20 cellular contexts compared by ENCODE assay signal in the genomic region with DNA sequence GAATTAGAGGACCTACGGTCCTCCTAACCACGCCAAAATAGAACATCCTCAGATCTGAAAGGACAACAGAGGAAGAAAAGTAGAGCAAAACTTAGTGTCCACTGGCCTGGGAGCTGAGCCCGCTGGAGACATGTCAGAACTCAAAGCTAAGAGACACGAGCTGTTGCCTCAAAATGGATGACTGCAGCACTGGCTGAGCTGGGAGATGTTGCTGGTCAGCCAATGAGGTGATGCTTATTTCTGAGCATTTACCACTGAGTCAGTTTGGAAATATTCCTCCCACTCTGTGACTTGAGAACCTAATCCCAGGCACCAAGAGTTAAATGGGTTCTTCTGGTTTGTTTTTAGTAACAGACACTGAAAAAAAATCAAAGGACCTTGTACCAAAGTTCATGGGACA. TPM values are rescaled to one million over a fixed set of nuclear protein-coding genes. Genes with fewer than 3 reads are reported as not detected.
DNase-seq lines count a peak whose midpoint lies in the region; ATAC-seq, FAIRE-seq and TF ChIP-seq lines count a peak whose summit lies in the region.
"Had no signal": no experiment of that assay in that cellular context is flagged by ENCODE, and none has a peak within 500 bp of the region (broad histone marks: within the 10 kb centered on the region; RNA-seq: fewer than 3 reads in every experiment).

No MANE protein-coding gene starts in this region.

- ATAC-seq in GM21737 (IDR thresholded peaks at IDR 0.05; ENCODE audit: unreplicated experiment): no peak
- no peak for ATAC-seq in lower lobe of right lung
- ATAC-seq: activated T-cell treated with anti-CD3 and anti-CD28 coated beads, Interleukin-2, amount 50 U/mL, for 4 hours; left ventricle myocardium superior; stimulated activated effector memory CD8-positive, alpha-beta T cell treated with anti-CD3 and anti-CD28 coated beads, Interleukin-12 subunit alpha, Interleukin-12 subunit beta, amount 100 ng/mL, for 72 hours had no signal

- H3K4me1 Mint-ChIP-seq in astrocyte (ENCODE audit: low read depth, unreplicated experiment): peaks cover 21% of the 10 kb centered on the region
- H3K4me1 Mint-ChIP-seq: stimulated activated effector memory CD8-positive, alpha-beta T cell treated with anti-CD3 and anti-CD28 coated beads, Interleukin-12 subunit alpha, Interleukin-12 subunit beta, amount 100 ng/mL, for 72 hours had no signal

- H3K36me3 Mint-ChIP-seq in astrocyte (ENCODE audit: low read depth, unreplicated experiment): peaks cover 2% of the 10 kb centered on the region
- H3K36me3 Mint-ChIP-seq: stimulated activated effector memory CD8-positive, alpha-beta T cell treated with anti-CD3 and anti-CD28 coated beads, Interleukin-12 subunit alpha, Interleukin-12 subunit beta, amount 100 ng/mL, for 72 hours had no signal

- no peak overlapping the region for H3K4me3 Mint-ChIP-seq in astrocyte (ENCODE audit: unreplicated experiment)
- H3K4me3 Mint-ChIP-seq: activated naive CD8-positive, alpha-beta T cell treated with anti-CD3 and anti-CD28 coated beads, Interleukin-2, amount 10 ng/mL, durations not matched to agents 7 days and 5 days; activated T-cell treated with anti-CD3 and anti-CD28 coated beads, Interleukin-2, amount 50 U/mL, for 4 hours; stimulated activated effector memory CD8-positive, alpha-beta T cell treated with anti-CD3 and anti-CD28 coated beads, Interleukin-12 subunit alpha, Interleukin-12 subunit beta, amount 100 ng/mL, for 72 hours had no signal

- H3K27me3 ChIP-seq in astrocyte (ENCODE audit: insufficient read depth, low read length) (no peaks in the 10 kb centered on the region), lower lobe of right lung (ENCODE audit: low read depth) (no peaks in the 10 kb centered on the region)
- H3K27me3 ChIP-seq: BLaER1 treated with 17β-estradiol and CSF1 and Interleukin-3, amounts not matched to agents 10 nM and 100 nM; sigmoid colon had no signal

- H3K27ac ChIP-seq in astrocyte (ENCODE audit: low read depth, low read length) (peak overlapping the region; percentile 65), lower lobe of right lung (no peak overlapping the region)
- H3K27ac ChIP-seq: BLaER1 treated with 17β-estradiol and CSF1 and Interleukin-3, amounts not matched to agents 10 nM and 100 nM; sigmoid colon had no signal

- peak overlapping the region; percentile 23 for H3K27ac Mint-ChIP-seq in astrocyte (ENCODE audit: unreplicated experiment)
- H3K27ac Mint-ChIP-seq: activated naive CD8-positive, alpha-beta T cell treated with anti-CD3 and anti-CD28 coated beads, Interleukin-2, amount 10 ng/mL, durations not matched to agents 7 days and 5 days; stimulated activated effector memory CD8-positive, alpha-beta T cell treated with anti-CD3 and anti-CD28 coated beads, Interleukin-12 subunit alpha, Interleukin-12 subunit beta, amount 100 ng/mL, for 72 hours had no signal

- H3K27me3 Mint-ChIP-seq in astrocyte (ENCODE audit: low read depth, unreplicated experiment): no peaks in the 10 kb centered on the region
- H3K27me3 Mint-ChIP-seq: activated naive CD8-positive, alpha-beta T cell treated with anti-CD3 and anti-CD28 coated beads, Interleukin-2, amount 10 ng/mL, durations not matched to agents 7 days and 5 days had no signal

- H3K4me3 ChIP-seq in astrocyte (ENCODE audit: insufficient read depth, low read depth, low read length) (no peak overlapping the region), foreskin fibroblast (ENCODE audit: low read depth in 1 of 2, low read length in 2 of 2) (no peak overlapping the region), skeletal muscle cell (ENCODE audit: low read depth, low read length) (no peak overlapping the region), lower lobe of right lung (no peak overlapping the region)
- H3K4me3 ChIP-seq: BLaER1 treated with 17β-estradiol and CSF1 and Interleukin-3, amounts not matched to agents 10 nM and 100 nM; sigmoid colon had no signal

- DNase-seq in GM04504 (ENCODE audit: low read depth) (peak; percentile 19), astrocyte (ENCODE audit: low read depth) (peak; percentile 71), foreskin fibroblast (peak; percentile 60 to 71), skeletal muscle cell (ENCODE audit: low read depth) (peak; percentile 43), lower lobe of right lung (no peak), DMS153 (lab: John Stamatoyannopoulos, UW) (no peak), H4 (ENCODE audit: low spot score) (no peak)
- DNase-seq: activated CD4-positive, alpha-beta T cell treated with anti-CD3 and anti-CD28 coated beads, Interleukin-2, amount 50 U/mL, for 48 hours; activated naive CD8-positive, alpha-beta T cell treated with anti-CD3 and anti-CD28 coated beads, Interleukin-2, amount 10 ng/mL, durations not matched to agents 7 days and 5 days; activated T-cell treated with anti-CD3 and anti-CD28 coated beads, Interleukin-2, amount 50 U/mL, for 4 hours; DMS53; hypothalamus; KG1; left ventricle myocardium superior; NCI-H1417 treated with DMSO at 0.1 percent for 48 hours; NCI-H345; sigmoid colon had no signal

- no peaks in the 10 kb centered on the region for H3K79me2 ChIP-seq in astrocyte (ENCODE audit: insufficient read depth, low read length)

- H3K4me1 ChIP-seq in astrocyte (ENCODE audit: insufficient read depth, low read length) (peaks cover 3% of the 10 kb centered on the region), lower lobe of right lung (no peaks in the 10 kb centered on the region)
- H3K4me1 ChIP-seq: sigmoid colon had no signal

- H3K9ac ChIP-seq in astrocyte (ENCODE audit: low read length): peak overlapping the region; percentile 49
- H3K9ac ChIP-seq: BLaER1 treated with 17β-estradiol and CSF1 and Interleukin-3, amounts not matched to agents 10 nM and 100 nM had no signal

- TF ChIP-seq CTCF in astrocyte (IDR thresholded peaks at IDR 0.05; ENCODE audit: insufficient read depth, low read depth, low read length): no peak
- TF ChIP-seq CTCF in foreskin fibroblast (IDR thresholded peaks at IDR 0.05; ENCODE audit: low read depth, low read length): no peak
- no peak for TF ChIP-seq CTCF in lower lobe of right lung (IDR thresholded peaks at IDR 0.05)

- peak; percentile 72 for FAIRE-seq in astrocyte (lab: Jason Lieb, UNC)

- H3K4me2 ChIP-seq in astrocyte (ENCODE audit: low read length): peak overlapping the region; percentile 58
- H3K4me2 ChIP-seq: BLaER1 treated with 17β-estradiol and CSF1 and Interleukin-3, amounts not matched to agents 10 nM and 100 nM had no signal

- H3K9me3 Mint-ChIP-seq in astrocyte (ENCODE audit: unreplicated experiment): peaks cover 6% of the 10 kb centered on the region
- H3K9me3 Mint-ChIP-seq: stimulated activated effector memory CD8-positive, alpha-beta T cell treated with anti-CD3 and anti-CD28 coated beads, Interleukin-12 subunit alpha, Interleukin-12 subunit beta, amount 100 ng/mL, for 72 hours had no signal

- no peaks in the 10 kb centered on the region for H3K9me3 ChIP-seq in astrocyte (ENCODE audit: insufficient read depth, low read depth, low read length)
- H3K9me3 ChIP-seq in lower lobe of right lung: peaks cover 14% of the 10 kb centered on the region

- intact Hi-C loops in lower lobe of right lung (cut with DNase I): no loop called here

- peak overlapping the region; percentile 65 for H2AFZ ChIP-seq in astrocyte (ENCODE audit: low read depth, low read length)

- no peaks in the 10 kb centered on the region for H4K20me1 ChIP-seq in astrocyte (ENCODE audit: insufficient read depth, low read length)
- H4K20me1 ChIP-seq: BLaER1 treated with 17β-estradiol and CSF1 and Interleukin-3, amounts not matched to agents 10 nM and 100 nM had no signal

- H3K36me3 ChIP-seq in astrocyte (ENCODE audit: insufficient read depth, low read length) (no peaks in the 10 kb centered on the region), lower lobe of right lung (no peaks in the 10 kb centered on the region)
- H3K36me3 ChIP-seq: BLaER1 treated with 17β-estradiol and CSF1 and Interleukin-3, amounts not matched to agents 10 nM and 100 nM; sigmoid colon had no signal

RNA-seq across cellular contexts. Expression of a gene that starts 32.6 kb away (rescaled TPM):
- total RNA-seq in astrocyte (1.2 TPM in 2 replicates), lower lobe of right lung (4.2 TPM)
- 0.41 TPM in 1 of 2 replicates, not detected in the other for total RNA-seq in H4 (2014; rRNA removed; shearing (Covaris generic))
- total RNA-seq: left ventricle myocardium superior had no signal

RNA-seq across cellular contexts. Expression of a gene that starts 33.3 kb away (rescaled TPM):
- total RNA-seq in astrocyte (24.9 and 25.1 TPM in 2 replicates), lower lobe of right lung (21.6 TPM)
- total RNA-seq in H4 (2014; rRNA removed; shearing (Covaris generic)): 29.2 and 38.6 TPM in 2 replicates

Comparison
In these comparisons a context has a peak if more than half of its experiments do, and no peak if none do; other contexts are left out.
1. DNase-seq: peak in GM04504 (single experiment), astrocyte (single experiment), foreskin fibroblast (2 of 2) and skeletal muscle cell (single experiment); none in lower lobe of right lung (single experiment), DMS153 (single experiment) and H4 (single experiment).